8 cellular contexts compared by ENCODE assay signal in genomic region chr3:89107461-89108035, GRCh38. TPM values are rescaled to one million over a fixed set of nuclear protein-coding genes. Genes with fewer than 3 reads are reported as not detected.
DNase-seq lines count a peak whose midpoint lies in the region; ATAC-seq, FAIRE-seq and TF ChIP-seq lines count a peak whose summit lies in the region.

EPHA3 (plus strand) TSS chr3:89107621; CDS start chr3:89107749, 128 bp downstream.

- H3K4me3 ChIP-seq in BJ (ENCODE audit: low read depth, low read length) = peak within 1 kb of the TSS; percentile 26
- H3K4me3 ChIP-seq in PC-9 = peak within 1 kb of the TSS; percentile 54; the same call in 1 of the 2 replicates
- peak within 1 kb of the TSS; percentile 27 to 38 for H3K4me3 ChIP-seq in uterus

- H3K9me3 ChIP-seq in PC-9 (ENCODE audit: insufficient read depth, low read depth) = no peaks in the 10 kb centered on the region
- H3K9me3 ChIP-seq in uterus = no peaks in the 10 kb centered on the region

- H4K20me1 ChIP-seq in PC-9 (ENCODE audit: insufficient read depth) = no peaks in the 10 kb centered on the region

- H3K9me3 Mint-ChIP-seq in activated naive CD8-positive, alpha-beta T cell treated with anti-CD3 and anti-CD28 coated beads for 36 hours = no peaks in the 10 kb centered on the region

- peaks cover 1% of the 10 kb centered on the region; the same call in 1 of the 2 replicates for H3K27me3 ChIP-seq in BJ (ENCODE audit: control insufficient read depth, insufficient read depth, low read length)
- no peaks in the 10 kb centered on the region for H3K27me3 ChIP-seq in PC-9 (ENCODE audit: insufficient read depth, low read depth)
- H3K27me3 ChIP-seq in uterus = peaks cover 0 to 19% of the 10 kb centered on the region in 2 donors

- CTCF ChIA-PET in BJ (lab: Yijun Ruan, JAX) (interaction anchor here (0.6 to 0.7 kb wide), 2 partner anchors 187 to 354 kb away, joined by 3 read pairs; no protein-coding TSS in a partner anchor), PC-9 (lab: Charles Lee) (no interaction called here)

- H3K27ac ChIP-seq in PC-9 (no peak within 1 kb of the TSS), uterus (peak within 1 kb of the TSS; percentile 0 to 45)

- BruUV-seq in PC-9 (replicated peaks; lab: Mats Ljungman, UMichigan) = no TSS peak

- ATAC-seq in HG03196 (IDR thresholded peaks at IDR 0.05; ENCODE audit: unreplicated experiment) (peak; percentile 98), Right ventricle myocardium superior (ENCODE audit: poor library complexity) (peak; percentile 97), omental fat pad (ENCODE audit: low FRiP score) (peak; percentile 62)

- peak in 1 of 2 donors; percentile 20 for TF ChIP-seq POLR2A in uterus (IDR thresholded peaks at IDR 0.05)

- H3K27ac Mint-ChIP-seq in activated naive CD8-positive, alpha-beta T cell treated with anti-CD3 and anti-CD28 coated beads for 36 hours = no peak within 1 kb of the TSS

- peak; percentile 47 for FAIRE-seq in GM19239 (lab: Jason Lieb, UNC)

- H3K36me3 Mint-ChIP-seq in activated naive CD8-positive, alpha-beta T cell treated with anti-CD3 and anti-CD28 coated beads for 36 hours = no peaks in the 10 kb centered on the region

- no peaks in the 10 kb centered on the region for H3F3A ChIP-seq in PC-9 (ENCODE audit: insufficient read depth, low read depth)

- H3K4me2 ChIP-seq in PC-9 = peak within 1 kb of the TSS; percentile 80

- H3K27me3 Mint-ChIP-seq in activated naive CD8-positive, alpha-beta T cell treated with anti-CD3 and anti-CD28 coated beads for 36 hours = peaks cover 29% of the 10 kb centered on the region

- H3K4me3 Mint-ChIP-seq in activated naive CD8-positive, alpha-beta T cell treated with anti-CD3 and anti-CD28 coated beads for 36 hours = peak within 1 kb of the TSS; percentile 64

- no peaks in the 10 kb centered on the region for H3K79me2 ChIP-seq in PC-9 (ENCODE audit: low read depth)

- no peaks in the 10 kb centered on the region for H3K4me1 ChIP-seq in PC-9 (replicated peaks; ENCODE audit: insufficient read depth)
- no peaks in the 10 kb centered on the region for H3K4me1 ChIP-seq in uterus

- intact Hi-C loops in PC-9 (cut with micrococcal nuclease; ENCODE audit: unreplicated experiment) = no loop called here
- intact Hi-C loops in Right ventricle myocardium superior (cut with DNase I) = no loop called here
- intact Hi-C loops in uterus (cut with DNase I; ENCODE audit: low total_unique reads) = no loop called here

- no peak for DNase-seq in BJ (ENCODE audit: low read depth)
- no peak for DNase-seq in GM19239 (ENCODE audit: insufficient read length, low spot score)
- peak in 1 of 2 experiments; percentile 33 for DNase-seq in PC-9
- DNase-seq in activated naive CD8-positive, alpha-beta T cell treated with anti-CD3 and anti-CD28 coated beads for 36 hours = peak; percentile 48
- peak; percentile 79 for DNase-seq in Right ventricle myocardium superior
- no peak for DNase-seq in omental fat pad (ENCODE audit: low spot score)
- DNase-seq in uterus = peak; percentile 66 to 68

- peaks cover 17% of the 10 kb centered on the region for H3K4me1 Mint-ChIP-seq in activated naive CD8-positive, alpha-beta T cell treated with anti-CD3 and anti-CD28 coated beads for 36 hours

- no peaks in the 10 kb centered on the region for H3K36me3 ChIP-seq in BJ (ENCODE audit: control insufficient read depth, insufficient read depth, low read length)
- H3K36me3 ChIP-seq in PC-9 (ENCODE audit: low read depth) = no peaks in the 10 kb centered on the region
- H3K36me3 ChIP-seq in uterus = no peaks in the 10 kb centered on the region

- H2AFZ ChIP-seq in PC-9 = peak within 1 kb of the TSS; percentile 84

- H3K9me2 ChIP-seq in PC-9 (ENCODE audit: insufficient read depth) = no peaks in the 10 kb centered on the region

- POLR2A ChIA-PET in BJ (lab: Charles Lee) = no interaction called here
- POLR2A ChIA-PET in PC-9 (lab: Charles Lee; ENCODE audit: unreplicated experiment) = no interaction called here

- TF ChIP-seq CTCF in BJ (IDR thresholded peaks at IDR 0.05; ENCODE audit: insufficient read depth, low read depth, low read length) (no peak), PC-9 (conservative IDR thresholded peaks at IDR 0.05) (no peak), omental fat pad (IDR thresholded peaks at IDR 0.05) (no peak), uterus (IDR thresholded peaks at IDR 0.05) (no peak)

RNA-seq across cellular contexts. Expression of gene EPHA3, which starts in this region (rescaled TPM):
- polyA plus RNA-seq in BJ (2011; rRNA removed) = 0.12 and 0.18 TPM in 2 replicates
- 0.10 and 0.14 TPM in 2 replicates for polyA minus RNA-seq in BJ (2011; rRNA and poly(A)+ RNA removed)
- total RNA-seq in PC-9 (2021) = not detected in 2 replicates
- total RNA-seq in activated naive CD8-positive, alpha-beta T cell treated with anti-CD3 and anti-CD28 coated beads for 36 hours = under 1 TPM; 0.12 to 0.20 TPM
- total RNA-seq in Right ventricle myocardium superior = 3.5 TPM
- total RNA-seq in omental fat pad = 10 to 100 TPM in 1 of 4 donors, 1 to 10 TPM in 3; 2.8 to 15.3 (median 4.9) TPM
- 10 to 100 TPM in 3 of 4 donors, 1 to 10 TPM in 1; 5.6 to 63.0 (median 16.6) TPM for total RNA-seq in uterus

Comparison
In these comparisons a context has a peak if more than half of its experiments do, and no peak if none do; other contexts are left out.
1. Peak in DNase-seq in activated naive CD8-positive, alpha-beta T cell treated with anti-CD3 and anti-CD28 coated beads for 36 hours; RNA of the gene not detected or under 1 TPM.
2. DNase-seq: peak in Right ventricle myocardium superior (single experiment) and uterus (2 of 2); none in BJ (single experiment), GM19239 (single experiment) and omental fat pad (single experiment).
3. Peak in every context shown above with its lines, with median percentiles within 50 percentile points of each other: H3K4me3 ChIP-seq and ATAC-seq.